Comparison of ENCODE assay signal across 1 cellular context in the genomic region with DNA sequence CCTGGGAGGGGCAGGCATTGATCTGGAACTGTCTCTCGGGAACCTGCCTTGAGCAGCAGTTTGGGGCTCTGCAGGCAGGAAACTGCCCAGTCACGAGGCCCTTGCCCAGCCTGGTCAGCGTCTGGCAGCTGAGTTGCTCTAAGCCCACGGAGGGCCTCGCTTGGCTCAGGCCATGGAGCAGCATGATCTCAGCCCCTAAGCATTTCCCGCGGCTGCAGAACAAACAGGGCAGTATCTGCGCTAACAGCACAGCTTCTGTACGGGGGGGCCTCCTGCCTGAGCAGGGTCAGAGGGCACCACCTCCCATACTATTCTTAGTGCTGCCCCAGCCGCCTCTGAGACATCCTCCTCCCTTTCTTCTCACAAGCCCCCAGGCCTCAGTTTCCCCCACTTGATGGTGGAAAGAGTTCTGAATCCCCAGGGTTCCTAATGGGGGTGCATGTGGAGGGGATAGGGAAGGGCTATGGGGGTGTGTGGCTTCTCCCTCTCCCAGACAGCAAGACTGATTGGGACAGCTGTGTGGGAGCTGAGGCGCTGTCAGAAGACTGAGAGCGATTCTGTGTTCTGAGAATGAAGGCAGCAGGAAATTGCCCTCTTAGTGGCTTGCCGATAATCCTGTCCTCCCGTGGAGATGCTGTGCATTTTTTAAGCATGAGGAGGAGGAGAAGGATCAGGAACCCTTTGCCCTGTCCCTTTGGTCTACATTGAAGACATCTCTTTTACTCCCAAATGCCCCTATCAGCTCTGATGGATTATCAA.
A peak's percentile ranks its signal among the peaks of the same experiment; 100 is the strongest.
TF ChIP-seq lines count a peak whose summit lies in the region.

No MANE protein-coding gene starts in this region.

TF ChIP-seq in HepG2, 621 proteins besides CTCF, POLR2A, EP300 and RAD21 (continued from another document and continues in another):
- peak; percentile 73 for TF ChIP-seq PAXIP1 (CRISPR knock-in tag; conservative IDR thresholded peaks at IDR 0.05)
- TF ChIP-seq, protein P1, sequence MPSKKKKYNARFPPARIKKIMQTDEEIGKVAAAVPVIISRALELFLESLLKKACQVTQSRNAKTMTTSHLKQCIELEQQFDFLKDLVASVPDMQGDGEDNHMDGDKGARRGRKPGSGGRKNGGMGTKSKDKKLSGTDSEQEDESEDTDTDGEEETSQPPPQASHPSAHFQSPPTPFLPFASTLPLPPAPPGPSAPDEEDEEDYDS (CRISPR knock-in tag; IDR thresholded peaks at IDR 0.05) = peak; percentile 25; the same call in 1 of the 2 replicates
- TF ChIP-seq THAP7 (CRISPR knock-in tag; IDR thresholded peaks at IDR 0.05) = 0 out of 2 replicates have a peak, but pooled peaks have one; percentile 42
- peak; percentile 65; the same call in 1 of the 2 replicates for TF ChIP-seq ZNF441 (CRISPR knock-in tag; IDR thresholded peaks at IDR 0.05; ENCODE audit: borderline replicate concordance)
- no peak for TF ChIP-seq SMAD1 (CRISPR knock-in tag; IDR thresholded peaks at IDR 0.05; ENCODE audit: borderline replicate concordance, low read depth)
- no peak for TF ChIP-seq DPF2 (CRISPR knock-in tag; IDR thresholded peaks at IDR 0.05; ENCODE audit: borderline replicate concordance, low read depth)
- TF ChIP-seq ZMYM2 (CRISPR knock-in tag; IDR thresholded peaks at IDR 0.05) = peak; percentile 63
- 0 out of 2 replicates have a peak, but pooled peaks have one; percentile 29 for TF ChIP-seq MAZ (IDR thresholded peaks at IDR 0.05; ENCODE audit: borderline replicate concordance, low read depth, low read length)
- no peak for TF ChIP-seq MAZ (CRISPR knock-in tag; IDR thresholded peaks at IDR 0.05; ENCODE audit: low read depth)
- no peak for TF ChIP-seq SOX13 (IDR thresholded peaks at IDR 0.05)
- TF ChIP-seq SOX13 (CRISPR knock-in tag; conservative IDR thresholded peaks at IDR 0.05 in 1 of 2, IDR thresholded peaks at IDR 0.05 in 1 of 2) = peak in 1 of 2 experiments; percentile 36; a peak in 1 of 4 replicates
- TF ChIP-seq SRSF4 (IDR thresholded peaks at IDR 0.05; ENCODE audit: low read depth, low read length, poor library complexity, severe bottlenecking) = no peak
- TF ChIP-seq NCOA2 (CRISPR knock-in tag; IDR thresholded peaks at IDR 0.05) = peak; percentile 14; the same call in 1 of the 2 replicates
- TF ChIP-seq MTA1 (CRISPR knock-in tag; IDR thresholded peaks at IDR 0.05; ENCODE audit: borderline replicate concordance) = peak; percentile 57; the same call in 1 of the 2 replicates
- TF ChIP-seq HOXA3 (CRISPR knock-in tag; IDR thresholded peaks at IDR 0.05) = peak; percentile 58; the same call in 1 of the 2 replicates
- TF ChIP-seq ZBTB26 (CRISPR knock-in tag; IDR thresholded peaks at IDR 0.05; ENCODE audit: borderline replicate concordance) = 0 out of 2 replicates have a peak, but pooled peaks have one; percentile 54
- TF ChIP-seq, protein P2, sequence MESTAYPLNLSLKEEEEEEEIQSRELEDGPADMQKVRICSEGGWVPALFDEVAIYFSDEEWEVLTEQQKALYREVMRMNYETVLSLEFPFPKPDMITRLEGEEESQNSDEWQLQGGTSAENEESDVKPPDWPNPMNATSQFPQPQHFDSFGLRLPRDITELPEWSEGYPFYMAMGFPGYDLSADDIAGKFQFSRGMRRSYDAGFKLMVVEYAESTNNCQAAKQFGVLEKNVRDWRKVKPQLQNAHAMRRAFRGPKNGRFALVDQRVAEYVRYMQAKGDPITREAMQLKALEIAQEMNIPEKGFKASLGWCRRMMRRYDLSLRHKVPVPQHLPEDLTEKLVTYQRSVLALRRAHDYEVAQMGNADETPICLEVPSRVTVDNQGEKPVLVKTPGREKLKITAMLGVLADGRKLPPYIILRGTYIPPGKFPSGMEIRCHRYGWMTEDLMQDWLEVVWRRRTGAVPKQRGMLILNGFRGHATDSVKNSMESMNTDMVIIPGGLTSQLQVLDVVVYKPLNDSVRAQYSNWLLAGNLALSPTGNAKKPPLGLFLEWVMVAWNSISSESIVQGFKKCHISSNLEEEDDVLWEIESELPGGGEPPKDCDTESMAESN (CRISPR knock-in tag; conservative IDR thresholded peaks at IDR 0.05) = no peak
- TF ChIP-seq ZFAT (CRISPR knock-in tag; conservative IDR thresholded peaks at IDR 0.05) = no peak
- TF ChIP-seq HNF4A (CRISPR knock-in tag; IDR thresholded peaks at IDR 0.05) = peak; percentile 15; the same call in 1 of the 2 replicates
- TF ChIP-seq ZFY (CRISPR knock-in tag; IDR thresholded peaks at IDR 0.05) = peak; percentile 60; the same call in 1 of the 2 replicates
- TF ChIP-seq IRF9 (CRISPR knock-in tag; IDR thresholded peaks at IDR 0.05; ENCODE audit: borderline replicate concordance) = no peak
- no peak for TF ChIP-seq ZNF766 (CRISPR knock-in tag; IDR thresholded peaks at IDR 0.05; ENCODE audit: borderline replicate concordance)
- no peak for TF ChIP-seq SP1 (IDR thresholded peaks at IDR 0.05)
- 0 out of 2 replicates have a peak, but pooled peaks have one; percentile 20 for TF ChIP-seq SP1 (CRISPR knock-in tag; IDR thresholded peaks at IDR 0.05)
- TF ChIP-seq, protein P3, sequence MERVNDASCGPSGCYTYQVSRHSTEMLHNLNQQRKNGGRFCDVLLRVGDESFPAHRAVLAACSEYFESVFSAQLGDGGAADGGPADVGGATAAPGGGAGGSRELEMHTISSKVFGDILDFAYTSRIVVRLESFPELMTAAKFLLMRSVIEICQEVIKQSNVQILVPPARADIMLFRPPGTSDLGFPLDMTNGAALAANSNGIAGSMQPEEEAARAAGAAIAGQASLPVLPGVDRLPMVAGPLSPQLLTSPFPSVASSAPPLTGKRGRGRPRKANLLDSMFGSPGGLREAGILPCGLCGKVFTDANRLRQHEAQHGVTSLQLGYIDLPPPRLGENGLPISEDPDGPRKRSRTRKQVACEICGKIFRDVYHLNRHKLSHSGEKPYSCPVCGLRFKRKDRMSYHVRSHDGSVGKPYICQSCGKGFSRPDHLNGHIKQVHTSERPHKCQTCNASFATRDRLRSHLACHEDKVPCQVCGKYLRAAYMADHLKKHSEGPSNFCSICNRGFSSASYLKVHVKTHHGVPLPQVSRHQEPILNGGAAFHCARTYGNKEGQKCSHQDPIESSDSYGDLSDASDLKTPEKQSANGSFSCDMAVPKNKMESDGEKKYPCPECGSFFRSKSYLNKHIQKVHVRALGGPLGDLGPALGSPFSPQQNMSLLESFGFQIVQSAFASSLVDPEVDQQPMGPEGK (CRISPR knock-in tag; IDR thresholded peaks at IDR 0.05) = peak; percentile 99
- no peak for TF ChIP-seq EED (CRISPR knock-in tag; IDR thresholded peaks at IDR 0.05)
- no peak for TF ChIP-seq SIN3B (IDR thresholded peaks at IDR 0.05; ENCODE audit: low read length)
- TF ChIP-seq ZNF724P (CRISPR knock-in tag; IDR thresholded peaks at IDR 0.05; ENCODE audit: borderline replicate concordance) = peak; percentile 70
- TF ChIP-seq ZNF335 (CRISPR knock-in tag; IDR thresholded peaks at IDR 0.05) = 0 out of 2 replicates have a peak, but pooled peaks have one; percentile 48
- peak; percentile 71 for TF ChIP-seq ZNF331 (CRISPR knock-in tag; IDR thresholded peaks at IDR 0.05)
- peak; percentile 84 for TF ChIP-seq XRCC5 (optimal IDR thresholded peaks at IDR 0.05; ENCODE audit: low read length)
- TF ChIP-seq, protein P4, sequence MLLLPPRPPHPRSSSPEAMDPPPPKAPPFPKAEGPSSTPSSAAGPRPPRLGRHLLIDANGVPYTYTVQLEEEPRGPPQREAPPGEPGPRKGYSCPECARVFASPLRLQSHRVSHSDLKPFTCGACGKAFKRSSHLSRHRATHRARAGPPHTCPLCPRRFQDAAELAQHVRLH (CRISPR knock-in tag; IDR thresholded peaks at IDR 0.05; ENCODE audit: borderline replicate concordance, low read depth) = 0 out of 2 replicates have a peak, but pooled peaks have one; percentile 37
- peak; percentile 63; the same call in 1 of the 2 replicates for TF ChIP-seq ELF3 (CRISPR knock-in tag; IDR thresholded peaks at IDR 0.05)
- TF ChIP-seq ZHX2 (IDR thresholded peaks at IDR 0.05; ENCODE audit: low read depth) = 0 out of 2 replicates have a peak, but pooled peaks have one; percentile 31
- no peak for TF ChIP-seq ZHX2 (CRISPR knock-in tag; IDR thresholded peaks at IDR 0.05; ENCODE audit: borderline replicate concordance)
- 0 out of 2 replicates have a peak, but pooled peaks have one; percentile 18 for TF ChIP-seq ZKSCAN8 (CRISPR knock-in tag; IDR thresholded peaks at IDR 0.05; ENCODE audit: borderline replicate concordance)
